Comparison of ENCODE assay signal across 14 cellular contexts in the genomic region with DNA sequence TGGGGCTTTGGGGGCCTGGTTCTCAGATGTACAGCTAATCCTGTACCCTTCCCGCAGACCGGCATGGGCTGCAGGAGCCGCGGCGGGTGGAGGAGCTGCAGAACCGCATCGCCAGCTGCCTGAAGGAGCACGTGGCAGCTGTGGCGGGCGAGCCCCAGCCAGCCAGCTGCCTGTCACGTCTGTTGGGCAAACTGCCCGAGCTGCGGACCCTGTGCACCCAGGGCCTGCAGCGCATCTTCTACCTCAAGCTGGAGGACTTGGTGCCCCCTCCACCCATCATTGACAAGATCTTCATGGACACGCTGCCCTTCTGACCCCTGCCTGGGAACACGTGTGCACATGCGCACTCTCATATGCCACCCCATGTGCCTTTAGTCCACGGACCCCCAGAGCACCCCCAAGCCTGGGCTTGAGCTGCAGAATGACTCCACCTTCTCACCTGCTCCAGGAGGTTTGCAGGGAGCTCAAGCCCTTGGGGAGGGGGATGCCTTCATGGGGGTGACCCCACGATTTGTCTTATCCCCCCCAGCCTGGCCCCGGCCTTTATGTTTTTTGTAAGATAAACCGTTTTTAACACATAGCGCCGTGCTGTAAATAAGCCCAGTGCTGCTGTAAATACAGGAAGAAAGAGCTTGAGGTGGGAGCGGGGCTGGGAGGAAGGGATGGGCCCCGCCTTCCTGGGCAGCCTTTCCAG. TPM values are rescaled to one million over a fixed set of nuclear protein-coding genes. Genes with fewer than 3 reads are reported as not detected.
DNase-seq lines count a peak whose midpoint lies in the region; FAIRE-seq lines count a peak whose summit lies in the region.
"Had no signal": no experiment of that assay in that cellular context is flagged by ENCODE, and none has a peak within 500 bp of the region (broad histone marks: within the 10 kb centered on the region; RNA-seq: fewer than 3 reads in every experiment).

No MANE protein-coding gene starts in this region.

- H2AFZ ChIP-seq in mesenchymal stem cell (ENCODE audit: low read depth, low read length) = no peak overlapping the region

- no peaks in the 10 kb centered on the region for H3K27me3 ChIP-seq in mesenchymal stem cell (ENCODE audit: control insufficient read depth in 1 of 2, insufficient read depth in 1 of 2, low read length in 2 of 2)

- H3K14ac ChIP-seq in mesenchymal stem cell (ENCODE audit: low read length in 2 of 2) = no peak overlapping the region

- H3K27ac ChIP-seq in angular gyrus (ENCODE audit: low read depth, low read length) (peak overlapping the region; percentile 77), mesenchymal stem cell (ENCODE audit: low read length, poor library complexity, severe bottlenecking) (no peak overlapping the region)

- H3K4me1 ChIP-seq in mesenchymal stem cell (ENCODE audit: control insufficient read depth, insufficient read depth, low read depth, low read length) = no peaks in the 10 kb centered on the region

- DNase-seq in Ammon's horn (ENCODE audit: low spot score) = peak; percentile 69
- peak; percentile 86 for DNase-seq in NAMALWA (ENCODE audit: low spot score)
- peak; percentile 64 for DNase-seq in mesenchymal stem cell
- DNase-seq in GM19239 (ENCODE audit: insufficient read length, low spot score) = no peak
- DNase-seq in NCI-H345 (lab: John Stamatoyannopoulos, UW) = no peak
- DNase-seq in SKM-1 treated with dmso at 0.1 percent for 144 hours (lab: John Stamatoyannopoulos, UW; ENCODE audit: unreplicated experiment) = no peak
- no peak for DNase-seq in GM03348 (ENCODE audit: low spot score)
- DNase-seq: activated CD4-positive, alpha-beta T cell treated with anti-CD3 and anti-CD28 coated beads for 36 hours; mesendoderm; NK-92 treated with Interleukin-12 subunit alpha and Interleukin-12 subunit beta, amount 100 ng/mL, for 24 hours; stimulated activated CD4-positive, alpha-beta T cell treated with anti-CD3 and anti-CD28 coated beads, Interleukin-2, amount 100 ng/mL, for 48 hours; T-cell had no signal

- H3K4me3 ChIP-seq in mesenchymal stem cell (ENCODE audit: insufficient read depth in 1 of 2, low read depth in 1 of 2, low read length in 2 of 2) = no peak overlapping the region

- H2AK5ac ChIP-seq in mesenchymal stem cell (ENCODE audit: low read length, severe bottlenecking) = no peak overlapping the region

- H3K23ac ChIP-seq in mesenchymal stem cell (ENCODE audit: low read length in 2 of 2) = no peak overlapping the region

- H3K4me2 ChIP-seq in mesenchymal stem cell (ENCODE audit: low read length, poor library complexity, severe bottlenecking) = no peak overlapping the region

- no peak overlapping the region for H2BK5ac ChIP-seq in mesenchymal stem cell (ENCODE audit: low read depth, low read length, poor library complexity, severe bottlenecking)

- H4K91ac ChIP-seq in mesenchymal stem cell (ENCODE audit: low read length) = no peak overlapping the region

- H2BK12ac ChIP-seq in mesenchymal stem cell (ENCODE audit: low read length in 2 of 2) = no peak overlapping the region

- no peak overlapping the region for H4K8ac ChIP-seq in mesenchymal stem cell (ENCODE audit: low read length)

- no peak overlapping the region for H3K9ac ChIP-seq in mesenchymal stem cell (ENCODE audit: low read length)

- no peak overlapping the region for H2BK120ac ChIP-seq in mesenchymal stem cell (ENCODE audit: low read depth, low read length)

- peaks cover 0 to 16% of the 10 kb centered on the region in 2 experiments for H3K36me3 ChIP-seq in mesenchymal stem cell (ENCODE audit: control insufficient read depth in 1 of 2, insufficient read depth in 2 of 2, low read depth in 1 of 2, low read length in 2 of 2)

- no peaks in the 10 kb centered on the region for H3K79me1 ChIP-seq in mesenchymal stem cell (replicated peaks; ENCODE audit: low read length, poor library complexity, severe bottlenecking)

- H3K4ac ChIP-seq in mesenchymal stem cell (ENCODE audit: low read depth in 1 of 2, low read length in 2 of 2) = no peak overlapping the region

- 89% methylated on average over 23 of the region's 25 CpGs for WGBS in mesenchymal stem cell

- H2BK15ac ChIP-seq in mesenchymal stem cell (ENCODE audit: low read depth, poor library complexity, severe bottlenecking) = no peak overlapping the region

- no peak overlapping the region for H3K18ac ChIP-seq in mesenchymal stem cell (ENCODE audit: low read depth in 1 of 2, low read length in 2 of 2)

- no peak for FAIRE-seq in GM19239 (lab: Jason Lieb, UNC)
- FAIRE-seq: endometrium had no signal

- H3K9me3 ChIP-seq in mesenchymal stem cell (ENCODE audit: control insufficient read depth, low read length) = no peaks in the 10 kb centered on the region

RNA-seq across cellular contexts. Expression of a gene that starts 7.5 kb away (rescaled TPM):
- 59.6 TPM for polyA plus RNA-seq in mesenchymal stem cell (2013, experiment 1 of 2)
- polyA plus RNA-seq in mesenchymal stem cell (2013, experiment 2 of 2) = 43.8 TPM

RNA-seq across cellular contexts. Expression of a gene that starts 11.0 kb away (rescaled TPM):
- polyA plus RNA-seq in mesenchymal stem cell (2013, experiment 1 of 2) = 38.1 TPM
- polyA plus RNA-seq in mesenchymal stem cell (2013, experiment 2 of 2) = 37.4 TPM

RNA-seq across cellular contexts. Expression of a gene that starts 20.7 kb away (rescaled TPM):
- 3.3 TPM for polyA plus RNA-seq in mesenchymal stem cell (2013, experiment 1 of 2)
- polyA plus RNA-seq in mesenchymal stem cell (2013, experiment 2 of 2) = 3.5 TPM

RNA-seq across cellular contexts. Expression of a gene that starts 52.0 kb away (rescaled TPM):
- polyA plus RNA-seq in mesenchymal stem cell (2013, experiment 1 of 2) = 17.3 TPM
- 17.8 TPM for polyA plus RNA-seq in mesenchymal stem cell (2013, experiment 2 of 2)

Comparison
In these comparisons a context has a peak if more than half of its experiments do, and no peak if none do; other contexts are left out.
1. DNase-seq: peak in Ammon's horn (single experiment), NAMALWA (single experiment) and mesenchymal stem cell (single experiment); none in GM19239 (single experiment), NCI-H345 (single experiment), SKM-1 treated with dmso at 0.1 percent for 144 hours (single experiment) and GM03348 (single experiment).